In genomic region chr13:33845572-33846305, GRCh38 we compare ENCODE assay signal across 18 cellular contexts.
"Had no signal": no experiment of that assay in that cellular context is flagged by ENCODE, and none has a peak within 500 bp of the region (broad histone marks: within the 10 kb centered on the region; RNA-seq: fewer than 3 reads in every experiment).

No MANE protein-coding gene starts in this region.

- H3K4me1 ChIP-seq: esophagus muscularis mucosa, pancreas had no signal

- FAIRE-seq: colon, pancreas had no signal

- H3K36me3 ChIP-seq: pancreas had no signal

- DNase-seq: activated CD4-positive, alpha-beta T cell treated with anti-CD3 and anti-CD28 coated beads, Interleukin-2, amount 10 ng/mL, durations not matched to agents 7 days and 5 days; activated CD8-positive, alpha-beta T cell treated with anti-CD3 and anti-CD28 coated beads, Interleukin-2, amount 10 ng/mL, durations not matched to agents 7 days and 5 days; activated naive CD4-positive, alpha-beta T cell treated with anti-CD3 and anti-CD28 coated beads, Interleukin-2, amount 10 ng/mL, durations not matched to agents 7 days and 5 days; activated naive CD8-positive, alpha-beta T cell treated with anti-CD3 and anti-CD28 coated beads, Interleukin-2, amount 50 U/mL, for 24 hours; activated T-cell treated with anti-CD3 and anti-CD28 coated beads, Interleukin-2, amount 50 U/mL, for 4 hours; anterior cingulate cortex; central memory CD4-positive, alpha-beta T cell; endodermal cell; mesenchymal stem cell; natural killer cell; pancreas; stimulated activated CD4-positive, alpha-beta T cell treated with anti-CD3 and anti-CD28 coated beads, Interleukin-12 subunit alpha, Interleukin-12 subunit beta, amount 100 ng/mL, for 4 hours; stimulated activated CD4-positive, alpha-beta T cell treated with anti-CD3 and anti-CD28 coated beads, Interleukin-1b, Interleukin-23, amount 100 ng/mL, for 48 hours; stimulated activated CD8-positive, alpha-beta memory T cell treated with anti-CD3 and anti-CD28 coated beads, Interleukin-4, amount 100 ng/mL, for 48 hours; stimulated activated naive CD4-positive, alpha-beta T cell had no signal

- H3K9me3 ChIP-seq: esophagus muscularis mucosa, pancreas had no signal

- ATAC-seq: activated CD4-positive, CD25-positive, alpha-beta regulatory T cell treated with anti-CD3 and anti-CD28 coated beads, Interleukin-2, amount 50 U/mL, for 24 hours; activated CD8-positive, alpha-beta T cell treated with anti-CD3 and anti-CD28 coated beads, Interleukin-2, amount 10 ng/mL, durations not matched to agents 7 days and 5 days; activated naive CD8-positive, alpha-beta T cell treated with anti-CD3 and anti-CD28 coated beads, Interleukin-2, amount 50 U/mL, for 24 hours; activated T-cell treated with anti-CD3 and anti-CD28 coated beads, Interleukin-2, amount 50 U/mL, for 4 hours; natural killer cell; pancreas had no signal

- H3K27ac ChIP-seq: esophagus muscularis mucosa, pancreas had no signal

- H3K27me3 ChIP-seq: esophagus muscularis mucosa, pancreas had no signal

- H3K4me3 ChIP-seq: esophagus muscularis mucosa, pancreas had no signal
